In genomic region chr7:29751012-29751411, GRCh38 we compare ENCODE assay signal across 4 cellular contexts. TPM values are rescaled to one million over a fixed set of nuclear protein-coding genes. Genes with fewer than 3 reads are reported as not detected.
"Had no signal": no experiment of that assay in that cellular context is flagged by ENCODE, and none has a peak within 500 bp of the region (broad histone marks: within the 10 kb centered on the region; RNA-seq: fewer than 3 reads in every experiment).

No MANE protein-coding gene starts in this region.

RNA-seq across cellular contexts. Expression of gene WIPF3, which starts 55.3 kb away (rescaled TPM):
- total RNA-seq: dermis microvascular lymphatic vessel endothelial cell had no signal
- polyA plus RNA-seq: fibroblast of lung; immature natural killer cell; naive thymus-derived CD4-positive, alpha-beta T cell had no signal
